In genomic region chr9:96137666-96138429, GRCh38 we compare ENCODE assay signal across 9 cellular contexts.
DNase-seq lines count a peak whose midpoint lies in the region; ATAC-seq and TF ChIP-seq lines count a peak whose summit lies in the region.
"Had no signal": no experiment of that assay in that cellular context is flagged by ENCODE, and none has a peak within 500 bp of the region (broad histone marks: within the 10 kb centered on the region; RNA-seq: fewer than 3 reads in every experiment).

No MANE protein-coding gene starts in this region.

- peaks cover 0 to 60% (median 28%) of the 10 kb centered on the region in 4 donors for H3K4me1 ChIP-seq in tibial nerve

- no peak for TF ChIP-seq EP300 in tibial nerve (IDR thresholded peaks at IDR 0.05)

- H3K36me3 ChIP-seq in tibial nerve, result no peaks in the 10 kb centered on the region

- intact Hi-C loops in activated CD4-positive, alpha-beta T cell treated with anti-CD3 and anti-CD28 coated beads, Interleukin-2, amount 10 ng/mL, durations not matched to agents 24 days and 14 days (cut with micrococcal nuclease), result no loop called here

- H3K9me3 Mint-ChIP-seq in activated CD4-positive, alpha-beta T cell treated with anti-CD3 and anti-CD28 coated beads, Interleukin-2, amount 10 ng/mL, durations not matched to agents 24 days and 14 days, result peaks cover 2% of the 10 kb centered on the region

- peaks cover 10% of the 10 kb centered on the region for H3K4me1 Mint-ChIP-seq in activated CD4-positive, alpha-beta T cell treated with anti-CD3 and anti-CD28 coated beads, Interleukin-2, amount 10 ng/mL, durations not matched to agents 24 days and 14 days

- peaks cover 7% of the 10 kb centered on the region for H3K27me3 Mint-ChIP-seq in activated CD4-positive, alpha-beta T cell treated with anti-CD3 and anti-CD28 coated beads, Interleukin-2, amount 10 ng/mL, durations not matched to agents 24 days and 14 days

- DNase-seq in activated CD4-positive, alpha-beta T cell treated with anti-CD3 and anti-CD28 coated beads, Interleukin-2, amount 10 ng/mL, durations not matched to agents 24 days and 14 days, result no peak
- no peak for DNase-seq in activated CD4-positive, alpha-beta T cell treated with anti-CD3 and anti-CD28 coated beads, Interleukin-2, amount 50 U/mL, for 1 hour
- DNase-seq in fibroblast of gingiva (ENCODE audit: low read depth), result peak; percentile 59
- DNase-seq in tibial nerve (ENCODE audit: low spot score in 2 of 2), result no peak
- no peak for DNase-seq in SK-N-DZ (ENCODE audit: low spot score)
- no peak for DNase-seq in Kasumi-1 (lab: John Stamatoyannopoulos, UW)
- DNase-seq in DMS53 (lab: John Stamatoyannopoulos, UW), result no peak

- peak overlapping the region; percentile 54 for H3K4me3 Mint-ChIP-seq in activated CD4-positive, alpha-beta T cell treated with anti-CD3 and anti-CD28 coated beads, Interleukin-2, amount 10 ng/mL, durations not matched to agents 24 days and 14 days

- H3K36me3 Mint-ChIP-seq in activated CD4-positive, alpha-beta T cell treated with anti-CD3 and anti-CD28 coated beads, Interleukin-2, amount 10 ng/mL, durations not matched to agents 24 days and 14 days (ENCODE audit: low read depth), result no peaks in the 10 kb centered on the region

- TF ChIP-seq CTCF in tibial nerve (IDR thresholded peaks at IDR 0.05), result no peak

- peak overlapping the region in 2 of 4 donors; percentile 18 to 34 for H3K4me3 ChIP-seq in tibial nerve

- no peaks in the 10 kb centered on the region for H3K9me3 ChIP-seq in tibial nerve

- WGBS in tibial nerve, 2 donors, result 65% methylated on average over 6 of the region's 6 CpGs

- no peak for TF ChIP-seq POLR2A in tibial nerve (IDR thresholded peaks at IDR 0.05)

- H3K27ac Mint-ChIP-seq in activated CD4-positive, alpha-beta T cell treated with anti-CD3 and anti-CD28 coated beads, Interleukin-2, amount 10 ng/mL, durations not matched to agents 24 days and 14 days, result no peak overlapping the region

- no peaks in the 10 kb centered on the region for H3K27me3 ChIP-seq in tibial nerve

- peak overlapping the region; percentile 67 to 88 (median 79) for H3K27ac ChIP-seq in tibial nerve
- H3K27ac ChIP-seq: C4-2B had no signal

- peak; percentile 30 for ATAC-seq in HG03442 (IDR thresholded peaks at IDR 0.05; ENCODE audit: unreplicated experiment)
